ENCODE assay signal across 16 cellular contexts in the genomic region with DNA sequence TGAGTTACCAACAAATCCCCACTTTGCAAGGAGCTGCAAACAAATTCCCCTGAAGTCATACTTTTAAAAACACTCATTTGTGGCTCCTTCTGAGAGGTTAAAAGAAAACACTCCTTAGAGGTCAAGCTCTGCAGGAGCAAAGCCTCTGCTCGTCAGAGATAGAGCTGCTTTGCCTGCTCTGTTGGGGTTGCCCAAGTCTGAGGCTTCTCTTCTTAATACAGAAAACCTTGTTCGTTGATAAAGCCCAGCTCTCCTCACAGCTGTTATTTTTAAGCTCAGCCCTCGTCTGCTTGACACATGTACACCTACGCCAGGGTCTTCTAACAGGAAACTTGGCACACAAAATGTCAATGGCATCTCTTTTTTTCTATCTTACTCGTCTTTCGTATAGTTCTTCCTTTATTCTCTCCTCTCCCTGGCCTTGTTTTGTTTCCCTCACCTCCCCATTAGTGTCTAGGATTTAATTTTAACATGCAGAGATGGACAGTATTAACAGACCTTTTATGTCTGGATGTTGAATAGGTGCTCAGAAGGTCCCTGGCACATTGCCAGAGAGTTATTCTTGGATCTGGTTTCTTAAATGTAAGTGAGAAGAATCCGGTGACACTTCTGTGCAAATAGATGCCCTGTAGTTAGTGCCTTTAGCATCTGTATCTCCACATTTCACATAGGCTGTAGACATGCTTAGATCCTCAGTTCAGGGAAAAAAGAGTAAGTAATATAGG.
DNase-seq lines count a peak whose midpoint lies in the region; ATAC-seq and TF ChIP-seq lines count a peak whose summit lies in the region.
"Had no signal": no experiment of that assay in that cellular context is flagged by ENCODE, and none has a peak within 500 bp of the region (broad histone marks: within the 10 kb centered on the region; RNA-seq: fewer than 3 reads in every experiment).

No MANE protein-coding gene starts in this region.

- H3K4me3 ChIP-seq in WERI-Rb-1 (ENCODE audit: low read depth, low read length) (no peak overlapping the region), left ventricle myocardium inferior (no peak overlapping the region)
- H3K4me3 ChIP-seq: HAP-1, SJCRH30 had no signal

- peaks cover 0 to 6% of the 10 kb centered on the region in 2 donors for H3K9me3 Mint-ChIP-seq in activated naive CD4-positive, alpha-beta T cell treated with anti-CD3 and anti-CD28 coated beads, Interleukin-2, amount 50 U/mL, for 72 hours
- H3K9me3 Mint-ChIP-seq: activated CD4-positive, alpha-beta memory T cell treated with anti-CD3 and anti-CD28 coated beads for 36 hours; activated T-helper 1 cell treated with anti-CD3 and anti-CD28 coated beads, Interleukin-12 subunit alpha, Interleukin-12 subunit beta, Interleukin-2, Interleukin-4 antibody, amounts not matched to agents 30 ng/mL and 10 ng/mL and 1 ng/mL, durations not matched to agents 14 hours and 24 hours and 36 hours; memory B cell had no signal

- H3K27ac Mint-ChIP-seq in activated naive CD4-positive, alpha-beta T cell treated with anti-CD3 and anti-CD28 coated beads, Interleukin-2, amount 50 U/mL, for 72 hours: no peak overlapping the region
- H3K27ac Mint-ChIP-seq: activated CD4-positive, alpha-beta memory T cell treated with anti-CD3 and anti-CD28 coated beads for 36 hours; activated T-helper 1 cell treated with anti-CD3 and anti-CD28 coated beads, Interleukin-12 subunit alpha, Interleukin-12 subunit beta, Interleukin-2, Interleukin-4 antibody, amounts not matched to agents 30 ng/mL and 10 ng/mL and 1 ng/mL, durations not matched to agents 14 hours and 24 hours and 36 hours; memory B cell had no signal

- H3K9me3 ChIP-seq in WERI-Rb-1 (ENCODE audit: severe bottlenecking): no peaks in the 10 kb centered on the region
- no peaks in the 10 kb centered on the region for H3K9me3 ChIP-seq in left ventricle myocardium inferior (replicated peaks)
- H3K9me3 ChIP-seq: HAP-1, SJCRH30 had no signal

- DNase-seq in COR-L47 (lab: John Stamatoyannopoulos, UW) (peak; percentile 63), NCI-H1417 (lab: John Stamatoyannopoulos, UW) (peak; percentile 28 to 85 (median 29)), WERI-Rb-1 (peak; percentile 50), left ventricle myocardium inferior (no peak), T-helper 9 cell (no peak)
- no peak for DNase-seq in activated naive CD4-positive, alpha-beta T cell treated with anti-CD3 and anti-CD28 coated beads, Interleukin-2, amount 50 U/mL, for 72 hours (ENCODE audit: low spot score in 2 of 2)
- DNase-seq in activated effector memory CD4-positive, alpha-beta T cell treated with Interleukin-2 at 50 U/mL for 16 hours: no peak
- DNase-seq: activated CD4-positive, alpha-beta memory T cell treated with anti-CD3 and anti-CD28 coated beads for 36 hours; KBM-7; NCI-H1694 treated with DMSO at 0.1 percent for 48 hours; stimulated activated naive CD8-positive, alpha-beta T cell treated with anti-CD3 and anti-CD28 coated beads, Interleukin-15, Interleukin-2, amounts not matched to agents 100 U/mL and 50 U/mL, for 24 hours had no signal

- intact Hi-C loops in left ventricle myocardium inferior (cut with micrococcal nuclease): no loop called here

- H3K36me3 Mint-ChIP-seq in activated naive CD4-positive, alpha-beta T cell treated with anti-CD3 and anti-CD28 coated beads, Interleukin-2, amount 50 U/mL, for 72 hours: no peaks in the 10 kb centered on the region
- H3K36me3 Mint-ChIP-seq: activated CD4-positive, alpha-beta memory T cell treated with anti-CD3 and anti-CD28 coated beads for 36 hours; memory B cell had no signal

- no peaks in the 10 kb centered on the region for H3K27me3 ChIP-seq in WERI-Rb-1 (ENCODE audit: insufficient read depth, low read depth, severe bottlenecking)
- H3K27me3 ChIP-seq in left ventricle myocardium inferior (ENCODE audit: low read depth): no peaks in the 10 kb centered on the region
- H3K27me3 ChIP-seq: SJCRH30 had no signal

- H3K36me3 ChIP-seq in WERI-Rb-1: no peaks in the 10 kb centered on the region
- H3K36me3 ChIP-seq in left ventricle myocardium inferior: no peaks in the 10 kb centered on the region
- H3K36me3 ChIP-seq: HAP-1, SJCRH30 had no signal

- no peak for ATAC-seq in activated naive CD4-positive, alpha-beta T cell treated with anti-CD3 and anti-CD28 coated beads, Interleukin-2, amount 50 U/mL, for 72 hours
- no peak for ATAC-seq in HG02798 (IDR thresholded peaks at IDR 0.05; ENCODE audit: poor library complexity, unreplicated experiment)
- ATAC-seq: stimulated activated naive CD8-positive, alpha-beta T cell treated with anti-CD3 and anti-CD28 coated beads, Interleukin-15, Interleukin-2, amounts not matched to agents 100 U/mL and 50 U/mL, for 24 hours had no signal

- no peak for TF ChIP-seq CTCF in WERI-Rb-1 (IDR thresholded peaks at IDR 0.05; ENCODE audit: low read depth, low read length)
- TF ChIP-seq CTCF in left ventricle myocardium inferior (IDR thresholded peaks at IDR 0.05; ENCODE audit: borderline replicate concordance): no peak

- H3K4me1 ChIP-seq in left ventricle myocardium inferior: peaks cover 45% of the 10 kb centered on the region
- H3K4me1 ChIP-seq: SJCRH30 had no signal

- H3K27ac ChIP-seq in WERI-Rb-1 (peak overlapping the region; percentile 59), left ventricle myocardium inferior (replicated peaks) (peak overlapping the region; percentile 78)
- H3K27ac ChIP-seq: SJCRH30 had no signal

Comparison
In these comparisons a context has a peak if more than half of its experiments do, and no peak if none do; other contexts are left out.
1. DNase-seq: peak in COR-L47 (single experiment), NCI-H1417 (3 of 3) and WERI-Rb-1 (single experiment); none in left ventricle myocardium inferior (single experiment), activated naive CD4-positive, alpha-beta T cell treated with anti-CD3 and anti-CD28 coated beads, Interleukin-2, amount 50 U/mL, for 72 hours (0 of 2), T-helper 9 cell (single experiment) and activated effector memory CD4-positive, alpha-beta T cell treated with Interleukin-2 at 50 U/mL for 16 hours (single experiment).